In the genomic region with DNA sequence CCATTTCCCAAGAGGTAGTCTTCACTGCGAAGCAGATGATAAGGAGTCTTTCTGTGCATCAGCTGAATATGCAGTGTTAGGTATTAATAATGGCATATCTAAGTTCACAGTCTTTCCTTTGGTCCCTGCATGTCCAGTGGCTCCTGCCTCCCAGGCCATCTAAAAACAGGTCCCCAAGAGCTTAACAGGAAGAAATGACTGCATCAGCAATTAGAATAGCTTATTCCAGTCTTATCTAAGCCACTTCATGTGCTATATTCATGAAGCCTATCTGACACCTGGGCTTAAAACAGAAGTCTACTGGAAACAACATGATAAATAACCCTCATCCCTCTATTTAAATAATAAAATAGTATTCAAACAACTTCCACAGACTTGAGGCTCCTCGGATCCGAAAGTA, we compare ENCODE assay signal across 7 cellular contexts.
"Had no signal": no experiment of that assay in that cellular context is flagged by ENCODE, and none has a peak within 500 bp of the region (broad histone marks: within the 10 kb centered on the region; RNA-seq: fewer than 3 reads in every experiment).

No MANE protein-coding gene starts in this region.

- H3K9ac ChIP-seq: KMS-11 had no signal

- DNase-seq: IMR-90, KBM-7, KG1 had no signal

- H3K4me2 ChIP-seq: KMS-11 had no signal

- H3K27ac ChIP-seq: HL-60, KMS-11 had no signal

- FAIRE-seq: HTR-8/SVneo, K562 had no signal

- H3K4me3 ChIP-seq: K562 had no signal

- ATAC-seq: K562 had no signal
